Comparison of ENCODE assay signal across 1 cellular context in genomic region chr18:79507546-79508480, GRCh38.
TF ChIP-seq lines count a peak whose summit lies in the region.

No MANE protein-coding gene starts in this region.

TF ChIP-seq in SK-N-SH treated with all-trans-retinoic acid at 6 μM for 48 hours, 23 proteins besides CTCF, POLR2A, EP300 and RAD21 (continued from another document):
- no peak for TF ChIP-seq POU6F1 (CRISPR knock-in tag; IDR thresholded peaks at IDR 0.05; ENCODE audit: borderline replicate concordance, low read depth)
- TF ChIP-seq CREB5 (CRISPR knock-in tag; IDR thresholded peaks at IDR 0.05; ENCODE audit: low read depth) = no peak
